22 cellular contexts compared by ENCODE assay signal in the genomic region with DNA sequence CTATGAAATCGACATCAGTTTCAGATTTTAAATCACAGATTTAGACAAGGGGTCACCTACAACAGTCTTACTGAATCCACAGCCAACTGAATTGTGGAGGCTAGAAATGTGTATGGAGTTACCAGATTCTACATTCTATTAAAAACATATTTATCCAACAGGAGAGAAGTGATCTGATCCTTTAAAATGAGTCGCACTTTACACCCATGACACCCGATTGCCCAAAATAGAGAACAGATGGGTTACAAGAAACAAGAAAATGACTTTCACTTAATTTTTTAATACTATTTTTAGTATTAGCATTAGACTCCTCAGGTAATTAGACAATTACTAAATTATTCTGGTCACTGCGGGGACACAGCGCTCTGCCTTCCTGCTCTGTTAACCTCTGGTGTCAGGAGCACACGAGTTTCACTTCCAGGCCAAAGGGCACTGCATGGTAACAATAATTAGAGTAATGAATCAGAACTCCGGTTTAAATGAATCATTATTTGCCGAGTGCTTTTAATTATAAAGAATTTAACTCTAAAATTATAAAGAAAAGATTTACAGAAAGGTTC.
DNase-seq lines count a peak whose midpoint lies in the region; ATAC-seq and TF ChIP-seq lines count a peak whose summit lies in the region.
"Had no signal": no experiment of that assay in that cellular context is flagged by ENCODE, and none has a peak within 500 bp of the region (broad histone marks: within the 10 kb centered on the region; RNA-seq: fewer than 3 reads in every experiment).

No MANE protein-coding gene starts in this region.

- H3K4me1 ChIP-seq in HCT116 (ENCODE audit: control insufficient read depth in 1 of 2, insufficient read depth in 2 of 2, low read length in 2 of 2) (peaks cover 32 to 46% of the 10 kb centered on the region in 2 experiments), PC-3 (ENCODE audit: insufficient read depth, low read length) (peaks cover 36% of the 10 kb centered on the region), right cardiac atrium (ENCODE audit: control insufficient read depth, insufficient read depth, low read length) (no peaks in the 10 kb centered on the region)
- H3K4me1 ChIP-seq: SJCRH30 had no signal

- 85% methylated on average over 8 of the region's 8 CpGs for WGBS in right cardiac atrium

- no peaks in the 10 kb centered on the region for H3K27me3 Mint-ChIP-seq in osteocyte (ENCODE audit: unreplicated experiment)
- peaks cover 0 to 4% (median 3%) of the 10 kb centered on the region in 3 donors for H3K27me3 Mint-ChIP-seq in immature natural killer cell (ENCODE audit: low read depth in 3 of 3)
- H3K27me3 Mint-ChIP-seq in CD4-positive, alpha-beta T cell, result no peaks in the 10 kb centered on the region

- ATAC-seq in HCT116, result no peak
- ATAC-seq in PC-3, result no peak
- no peak for ATAC-seq in right cardiac atrium
- ATAC-seq in CD4-positive, alpha-beta T cell (ENCODE audit: poor library complexity), result no peak
- ATAC-seq: CD8-positive, alpha-beta T cell had no signal

- H3K9me3 ChIP-seq in HCT116 (ENCODE audit: control insufficient read depth in 1 of 2, insufficient read depth in 1 of 2, low read depth in 1 of 2, low read length in 2 of 2), result no peaks in the 10 kb centered on the region
- H3K9me3 ChIP-seq in PC-3 (ENCODE audit: low read length), result no peaks in the 10 kb centered on the region
- no peaks in the 10 kb centered on the region for H3K9me3 ChIP-seq in right cardiac atrium (ENCODE audit: control insufficient read depth, low read length)
- no peaks in the 10 kb centered on the region for H3K9me3 ChIP-seq in CD4-positive, alpha-beta T cell (ENCODE audit: control insufficient read depth, low read length)
- H3K9me3 ChIP-seq: BLaER1, SJCRH30 had no signal

- H3K4me3 ChIP-seq in HCT116 (replicated peaks in 1 of 2; ENCODE audit: low read depth in 1 of 2, low read length in 2 of 2) (no peak overlapping the region), PC-3 (ENCODE audit: low read length) (no peak overlapping the region), right cardiac atrium (ENCODE audit: low read length) (no peak overlapping the region)
- H3K4me3 ChIP-seq: BLaER1, SJCRH30 had no signal

- no peaks in the 10 kb centered on the region for H3K27me3 ChIP-seq in HCT116 (ENCODE audit: insufficient read depth, low read length)
- no peaks in the 10 kb centered on the region for H3K27me3 ChIP-seq in PC-3 (ENCODE audit: low read length)
- H3K27me3 ChIP-seq in right cardiac atrium (ENCODE audit: control insufficient read depth, insufficient read depth), result no peaks in the 10 kb centered on the region
- H3K27me3 ChIP-seq in CD4-positive, alpha-beta T cell (ENCODE audit: control insufficient read depth, insufficient read depth, low read length), result no peaks in the 10 kb centered on the region
- H3K27me3 ChIP-seq: BLaER1 had no signal

- BruUV-seq in HCT116 (replicated peaks; lab: Mats Ljungman, UMichigan), result no TSS peak
- BruUV-seq in PC-3 (replicated peaks; lab: Mats Ljungman, UMichigan), result no TSS peak

- peaks cover 18% of the 10 kb centered on the region for H3F3A ChIP-seq in PC-3 (ENCODE audit: low read length, unreplicated experiment)

- H3K27ac Mint-ChIP-seq in osteocyte (ENCODE audit: unreplicated experiment) (peak overlapping the region; percentile 31), immature natural killer cell (no peak overlapping the region)
- H3K27ac Mint-ChIP-seq in CD4-positive, alpha-beta T cell, result no peak overlapping the region
- H3K27ac Mint-ChIP-seq: CD8-positive, alpha-beta T cell had no signal

- no peak for TF ChIP-seq RAD21 in HCT116 (IDR thresholded peaks at IDR 0.05; ENCODE audit: low read depth)

- H2AFZ ChIP-seq in HCT116 (ENCODE audit: low read depth, low read length, poor library complexity, severe bottlenecking), result no peak overlapping the region
- no peak overlapping the region for H2AFZ ChIP-seq in PC-3 (ENCODE audit: low read length)

- H3K9me3 Mint-ChIP-seq in osteocyte (ENCODE audit: unreplicated experiment) (no peaks in the 10 kb centered on the region), immature natural killer cell (no peaks in the 10 kb centered on the region)
- H3K9me3 Mint-ChIP-seq in CD4-positive, alpha-beta T cell, result no peaks in the 10 kb centered on the region
- H3K9me3 Mint-ChIP-seq: CD8-positive, alpha-beta T cell had no signal

- H3K4me1 Mint-ChIP-seq in osteocyte (ENCODE audit: unreplicated experiment) (peaks cover 30% of the 10 kb centered on the region), immature natural killer cell (peaks cover 21 to 32% of the 10 kb centered on the region in 2 donors)
- peaks cover 9% of the 10 kb centered on the region for H3K4me1 Mint-ChIP-seq in CD4-positive, alpha-beta T cell (ENCODE audit: low read depth)

- CTCF ChIA-PET in HCT116 (lab: Charles Lee) (no interaction called here), PC-3 (lab: Charles Lee) (no interaction called here)
- CTCF ChIA-PET in CD4-positive, alpha-beta T cell (lab: Charles Lee), result no interaction called here

- POLR2A ChIA-PET in HCT116 (lab: Charles Lee), result no interaction called here
- POLR2A ChIA-PET in PC-3 (lab: Charles Lee; ENCODE audit: unreplicated experiment), result no interaction called here
- POLR2A ChIA-PET in CD4-positive, alpha-beta T cell (lab: Charles Lee), result no interaction called here

- H3K9me2 ChIP-seq in HCT116 (ENCODE audit: insufficient read depth) (no peaks in the 10 kb centered on the region), PC-3 (replicated peaks; ENCODE audit: low read length) (no peaks in the 10 kb centered on the region)

- no peak for TF ChIP-seq CTCF in HCT116 (IDR thresholded peaks at IDR 0.05 in 2 of 3, conservative IDR thresholded peaks at IDR 0.05 in 1 of 3; ENCODE audit: borderline replicate concordance in 1 of 3, insufficient read depth in 1 of 3, low read depth in 2 of 3, low read length in 2 of 3)
- no peak for TF ChIP-seq CTCF in PC-3 (conservative IDR thresholded peaks at IDR 0.05; ENCODE audit: low read depth, low read length)
- TF ChIP-seq CTCF in osteocyte (IDR thresholded peaks at IDR 0.05), result no peak
- no peak for TF ChIP-seq CTCF in CD4-positive, alpha-beta T cell (IDR thresholded peaks at IDR 0.05)

- H3K79me2 ChIP-seq in HCT116 (ENCODE audit: insufficient read depth, low read length) (no peaks in the 10 kb centered on the region), PC-3 (ENCODE audit: low read length) (no peaks in the 10 kb centered on the region)

- H3K4me3 Mint-ChIP-seq in osteocyte (ENCODE audit: unreplicated experiment) (no peak overlapping the region), immature natural killer cell (no peak overlapping the region)
- no peak overlapping the region for H3K4me3 Mint-ChIP-seq in CD4-positive, alpha-beta T cell
- H3K4me3 Mint-ChIP-seq: CD8-positive, alpha-beta T cell had no signal

- RAD21 ChIA-PET in HCT116 (lab: Charles Lee; ENCODE audit: low non-redundant PET in 1 of 2, low total read pairs in 2 of 2, uncharacterized antibody in 2 of 2, unreplicated experiment in 2 of 2), result no interaction called here

- H3K27ac ChIP-seq in HCT116 (ENCODE audit: low read depth, low read length) (no peak overlapping the region), PC-3 (ENCODE audit: low read length) (peak overlapping the region; percentile 88), right cardiac atrium (ENCODE audit: low read length) (no peak overlapping the region)
- H3K27ac ChIP-seq in CD4-positive, alpha-beta T cell (ENCODE audit: low read depth, low read length), result no peak overlapping the region
- H3K27ac ChIP-seq: BLaER1, HL-60, KMS-11, SJCRH30 had no signal

- DNase-seq in HCT116 (ENCODE audit: low read depth, low spot score) (no peak), PC-3 (no peak), fibroblast of gingiva (ENCODE audit: low read depth) (peak; percentile 12), osteocyte (ENCODE audit: extremely low spot score, unreplicated experiment) (no peak), right cardiac atrium (no peak), immature natural killer cell (no peak), head of caudate nucleus (no peak)
- no peak for DNase-seq in CD4-positive, alpha-beta T cell
- DNase-seq: ACHN; Calu3; CD8-positive, alpha-beta T cell; GDM1; H7; NCI-H1105; NCI-H2029; NCI-H2227 treated with DMSO at 0.1 percent for 48 hours; NCI-H510A treated with DMSO at 0.1 percent for 48 hours; NCI-H748 treated with DMSO at 0.1 percent for 48 hours; SJCRH30 had no signal

- H3K36me3 Mint-ChIP-seq in osteocyte (ENCODE audit: unreplicated experiment) (peaks cover 31% of the 10 kb centered on the region), immature natural killer cell (peaks cover 0 to 25% (median 4%) of the 10 kb centered on the region in 3 donors)
- no peaks in the 10 kb centered on the region for H3K36me3 Mint-ChIP-seq in CD4-positive, alpha-beta T cell (ENCODE audit: low read depth)
- H3K36me3 Mint-ChIP-seq: CD8-positive, alpha-beta T cell had no signal

- no peak for TF ChIP-seq POLR2A in HCT116 (IDR thresholded peaks at IDR 0.05; ENCODE audit: borderline replicate concordance, extremely low read depth, insufficient read depth, insufficient read length)

- H3K36me3 ChIP-seq in HCT116 (ENCODE audit: control insufficient read depth in 1 of 2, insufficient read depth in 2 of 2, low read length in 2 of 2) (0 out of 4 replicates have a peak, but pooled peaks cover 0 to 3% of the 10 kb centered on the region in 2 experiments), PC-3 (ENCODE audit: low read depth, low read length) (no peaks in the 10 kb centered on the region)
- H3K36me3 ChIP-seq: SJCRH30 had no signal

- intact Hi-C loops in HCT116 (cut with micrococcal nuclease), result no loop called here
- intact Hi-C loops in PC-3 (cut with micrococcal nuclease), result loop anchor here (2.0 to 10.0 kb wide), 3 partner anchors 21 to 325 kb away; no protein-coding TSS in a partner anchor
- intact Hi-C loops in right cardiac atrium (cut with DNase I), result no loop called here
- intact Hi-C loops in head of caudate nucleus (cut with DNase I), result no loop called here
- intact Hi-C loops in CD4-positive, alpha-beta T cell (cut with DNase I, micrococcal nuclease), result no loop called here

- peak overlapping the region; percentile 64; the same call in 1 of the 2 replicates for H3K4me2 ChIP-seq in HCT116 (ENCODE audit: low read length)
- no peak overlapping the region for H3K4me2 ChIP-seq in PC-3 (ENCODE audit: low read length)
- H3K4me2 ChIP-seq: BLaER1, KMS-11 had no signal

- H4K20me1 ChIP-seq in HCT116 (ENCODE audit: insufficient read depth) (no peaks in the 10 kb centered on the region), PC-3 (ENCODE audit: low read length) (no peaks in the 10 kb centered on the region)
- H4K20me1 ChIP-seq: BLaER1 had no signal

- no peak overlapping the region for H3K9ac ChIP-seq in HCT116 (ENCODE audit: low read length)
- peak overlapping the region; percentile 49 for H3K9ac ChIP-seq in PC-3 (ENCODE audit: low read length)
- H3K9ac ChIP-seq: BLaER1, KMS-11 had no signal

TF ChIP-seq in HCT116, 20 proteins besides CTCF, POLR2A, EP300 and RAD21:
- TF ChIP-seq EZH2 (IDR thresholded peaks at IDR 0.05) (no peak), FOSL1 (IDR thresholded peaks at IDR 0.05; ENCODE audit: low read depth) (no peak)
